Comparison of ENCODE assay signal across 11 cellular contexts in the genomic region with DNA sequence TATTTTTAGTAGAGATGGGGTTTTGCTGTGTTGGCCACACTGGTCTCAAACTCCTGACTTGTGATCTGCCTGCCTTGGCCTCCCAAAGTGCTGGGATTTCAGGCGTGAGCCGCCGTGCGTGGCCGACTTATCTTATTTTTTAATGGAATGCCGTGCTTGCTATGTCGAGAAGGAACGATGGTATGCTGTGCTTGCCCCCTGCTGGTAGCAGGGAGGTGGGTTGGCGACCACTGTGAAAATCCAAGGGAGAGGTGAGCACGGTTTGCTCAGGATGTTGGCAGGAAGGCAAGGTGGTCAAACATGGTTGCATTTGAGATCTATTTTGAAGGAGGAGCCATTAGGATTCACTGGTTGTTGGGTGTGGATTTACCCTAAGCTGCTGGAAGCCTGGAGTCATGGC. TPM values are rescaled to one million over a fixed set of nuclear protein-coding genes. Genes with fewer than 3 reads are reported as not detected.
DNase-seq lines count a peak whose midpoint lies in the region; ATAC-seq and TF ChIP-seq lines count a peak whose summit lies in the region.
"Had no signal": no experiment of that assay in that cellular context is flagged by ENCODE, and none has a peak within 500 bp of the region (broad histone marks: within the 10 kb centered on the region; RNA-seq: fewer than 3 reads in every experiment).

No MANE protein-coding gene starts in this region.

- H3K4me2 ChIP-seq in hepatocyte, result no peak overlapping the region

- peak; percentile 76 for ATAC-seq in SK-N-SH treated with all-trans-retinoic acid at 6 μM for 48 hours
- ATAC-seq: natural killer cell treated with Interleukin-12 subunit alpha and Interleukin-12 subunit beta and Interleukin-15 and Interleukin-18, amount 100 ng/mL, for 72 hours had no signal

- CTCF ChIA-PET in AG04449 (lab: Yijun Ruan, JAX), result interaction anchor here (0.6 to 3.7 kb wide), 4 partner anchors 9 to 127 kb away, joined by 3 to 37 read pairs (median 4); no protein-coding TSS in a partner anchor

- DNase-seq in AG04449 (ENCODE audit: low read depth, low spot score) (no peak), GM12864 (ENCODE audit: low read depth) (no peak), hepatocyte (ENCODE audit: low spot score) (no peak), suprapubic skin (ENCODE audit: low spot score in 2 of 2) (no peak), mucosa of gallbladder (ENCODE audit: low spot score) (no peak), NCI-H1436 (lab: John Stamatoyannopoulos, UW) (no peak)
- DNase-seq in activated T-helper 2 cell treated with anti-CD3 and anti-CD28 coated beads, Interferon-gamma antibody, Interleukin-2, Interleukin-4, amounts not matched to agents 10 μg/mL and 5 μg/mL and 100 μg/mL, durations not matched to agents 14 hours and 24 hours and 36 hours (ENCODE audit: low spot score), result no peak
- DNase-seq: NCI-H345 had no signal

- no peaks in the 10 kb centered on the region for H4K20me1 ChIP-seq in hepatocyte (ENCODE audit: insufficient read depth, poor library complexity, severe bottlenecking)

- no peaks in the 10 kb centered on the region for H3K79me2 ChIP-seq in hepatocyte

- TF ChIP-seq POLR2A in suprapubic skin (IDR thresholded peaks at IDR 0.05), result no peak

- no peaks in the 10 kb centered on the region for H3K9me2 ChIP-seq in hepatocyte (replicated peaks; ENCODE audit: insufficient read depth)

- no peaks in the 10 kb centered on the region for H3K9me3 ChIP-seq in hepatocyte (ENCODE audit: low read depth)
- no peaks in the 10 kb centered on the region for H3K9me3 ChIP-seq in suprapubic skin

- H3K4me1 ChIP-seq in hepatocyte (ENCODE audit: insufficient read depth) (peaks cover 6% of the 10 kb centered on the region), suprapubic skin (no peaks in the 10 kb centered on the region)

- H2AFZ ChIP-seq in hepatocyte, result no peak overlapping the region

- no peaks in the 10 kb centered on the region for H3K36me3 Mint-ChIP-seq in activated T-helper 2 cell treated with anti-CD3 and anti-CD28 coated beads, Interferon-gamma antibody, Interleukin-2, Interleukin-4, amounts not matched to agents 10 μg/mL and 5 μg/mL and 100 μg/mL, durations not matched to agents 14 hours and 24 hours and 36 hours (ENCODE audit: low read depth)
- H3K36me3 Mint-ChIP-seq: natural killer cell treated with Interleukin-12 subunit alpha and Interleukin-12 subunit beta and Interleukin-15 and Interleukin-18, amount 100 ng/mL, for 72 hours had no signal

- H3K4me1 Mint-ChIP-seq in activated T-helper 2 cell treated with anti-CD3 and anti-CD28 coated beads, Interferon-gamma antibody, Interleukin-2, Interleukin-4, amounts not matched to agents 10 μg/mL and 5 μg/mL and 100 μg/mL, durations not matched to agents 14 hours and 24 hours and 36 hours (ENCODE audit: low read depth), result no peaks in the 10 kb centered on the region

- H3K36me3 ChIP-seq in hepatocyte (replicated peaks; ENCODE audit: insufficient read depth, low read depth) (no peaks in the 10 kb centered on the region), suprapubic skin (no peaks in the 10 kb centered on the region)

- TF ChIP-seq CTCF in AG04449 (IDR thresholded peaks at IDR 0.05; ENCODE audit: insufficient read depth, low read length, missing control alignments) (peak; percentile 44), GM12864 (IDR thresholded peaks at IDR 0.05; ENCODE audit: low read depth, low read length, missing control alignments) (peak; percentile 55), hepatocyte (IDR thresholded peaks at IDR 0.05; ENCODE audit: poor library complexity) (peak; percentile 35), suprapubic skin (IDR thresholded peaks at IDR 0.05) (peak in 1 of 2 donors; percentile 29)

- H3K4me3 Mint-ChIP-seq in activated T-helper 2 cell treated with anti-CD3 and anti-CD28 coated beads, Interferon-gamma antibody, Interleukin-2, Interleukin-4, amounts not matched to agents 10 μg/mL and 5 μg/mL and 100 μg/mL, durations not matched to agents 14 hours and 24 hours and 36 hours (ENCODE audit: low read depth), result no peak overlapping the region
- H3K4me3 Mint-ChIP-seq: natural killer cell treated with Interleukin-12 subunit alpha and Interleukin-12 subunit beta and Interleukin-15 and Interleukin-18, amount 100 ng/mL, for 72 hours had no signal

- 56% methylated on average over 10 of the region's 10 CpGs for WGBS in hepatocyte (ENCODE audit: low lambda C conversion rate, missing lambda C conversion rate)
- 70% methylated on average over 10 of the region's 10 CpGs for WGBS in suprapubic skin

- H3K27ac Mint-ChIP-seq in activated T-helper 2 cell treated with anti-CD3 and anti-CD28 coated beads, Interferon-gamma antibody, Interleukin-2, Interleukin-4, amounts not matched to agents 10 μg/mL and 5 μg/mL and 100 μg/mL, durations not matched to agents 14 hours and 24 hours and 36 hours, result no peak overlapping the region
- H3K27ac Mint-ChIP-seq: natural killer cell treated with Interleukin-12 subunit alpha and Interleukin-12 subunit beta and Interleukin-15 and Interleukin-18, amount 100 ng/mL, for 72 hours had no signal

- H3K27me3 Mint-ChIP-seq in activated T-helper 2 cell treated with anti-CD3 and anti-CD28 coated beads, Interferon-gamma antibody, Interleukin-2, Interleukin-4, amounts not matched to agents 10 μg/mL and 5 μg/mL and 100 μg/mL, durations not matched to agents 14 hours and 24 hours and 36 hours (ENCODE audit: low read depth), result peaks cover 2% of the 10 kb centered on the region

- no peaks in the 10 kb centered on the region for H3K27me3 ChIP-seq in hepatocyte
- no peaks in the 10 kb centered on the region for H3K27me3 ChIP-seq in suprapubic skin

- H3K27ac ChIP-seq in hepatocyte (no peak overlapping the region), suprapubic skin (no peak overlapping the region)

- POLR2A ChIA-PET in AG04449 (lab: Yijun Ruan, JAX), result no interaction called here

- no peaks in the 10 kb centered on the region for H3K9me3 Mint-ChIP-seq in activated T-helper 2 cell treated with anti-CD3 and anti-CD28 coated beads, Interferon-gamma antibody, Interleukin-2, Interleukin-4, amounts not matched to agents 10 μg/mL and 5 μg/mL and 100 μg/mL, durations not matched to agents 14 hours and 24 hours and 36 hours
- H3K9me3 Mint-ChIP-seq: natural killer cell treated with Interleukin-12 subunit alpha and Interleukin-12 subunit beta and Interleukin-15 and Interleukin-18, amount 100 ng/mL, for 72 hours had no signal

- intact Hi-C loops in activated T-helper 2 cell treated with anti-CD3 and anti-CD28 coated beads, Interferon-gamma antibody, Interleukin-2, Interleukin-4, amounts not matched to agents 10 μg/mL and 5 μg/mL and 100 μg/mL, durations not matched to agents 14 hours and 24 hours and 36 hours (cut with micrococcal nuclease), result no loop called here

- no peak overlapping the region for H3K4me3 ChIP-seq in AG04449 (ENCODE audit: low read depth, low read length)
- no peak overlapping the region for H3K4me3 ChIP-seq in GM12864 (ENCODE audit: low read depth, low read length)
- H3K4me3 ChIP-seq in hepatocyte, result no peak overlapping the region
- H3K4me3 ChIP-seq in suprapubic skin, result no peak overlapping the region

- no peak for TF ChIP-seq EP300 in suprapubic skin (IDR thresholded peaks at IDR 0.05)

TF ChIP-seq in SK-N-SH treated with all-trans-retinoic acid at 6 μM for 48 hours, 23 proteins besides CTCF, POLR2A, EP300 and RAD21 (continues in another document):
- TF ChIP-seq BACH2 (CRISPR knock-in tag; IDR thresholded peaks at IDR 0.05; ENCODE audit: borderline replicate concordance) (no peak), TOX (CRISPR knock-in tag; IDR thresholded peaks at IDR 0.05; ENCODE audit: borderline replicate concordance) (no peak), CSDC2 (CRISPR knock-in tag; IDR thresholded peaks at IDR 0.05) (no peak), CREB5 (CRISPR knock-in tag; IDR thresholded peaks at IDR 0.05; ENCODE audit: low read depth) (no peak), ZNF8 (CRISPR knock-in tag; IDR thresholded peaks at IDR 0.05) (no peak), TCF4 (CRISPR knock-in tag; IDR thresholded peaks at IDR 0.05; ENCODE audit: borderline replicate concordance) (no peak), SNAI2 (CRISPR knock-in tag; IDR thresholded peaks at IDR 0.05) (no peak)

RNA-seq across cellular contexts. Expression of gene RCC2, which starts 45.8 kb away (rescaled TPM):
- total RNA-seq in hepatocyte, result 42.1 and 56.9 TPM in 2 replicates
- 22.5 and 25.1 TPM in 2 replicates for polyA plus RNA-seq in hepatocyte
- 10 to 100 TPM; 68.7 to 86.3 (median 74.5) TPM for total RNA-seq in suprapubic skin
- 202 and 203 TPM in 2 replicates for total RNA-seq in activated T-helper 2 cell treated with anti-CD3 and anti-CD28 coated beads, Interferon-gamma antibody, Interleukin-2, Interleukin-4, amounts not matched to agents 10 μg/mL and 5 μg/mL and 100 μg/mL, durations not matched to agents 14 hours and 24 hours and 36 hours
- total RNA-seq in mucosa of gallbladder, result 67.6 TPM

RNA-seq across cellular contexts. Expression of gene ARHGEF10L, which starts 54.2 kb away (rescaled TPM):
- 33.0 and 48.3 TPM in 2 replicates for total RNA-seq in hepatocyte
- polyA plus RNA-seq in hepatocyte, result 40.4 and 48.2 TPM in 2 replicates
- total RNA-seq in suprapubic skin, result 100 to 1,000 TPM in 1 of 4 donors, 10 to 100 TPM in 3; 65.0 to 136 (median 94.1) TPM
- total RNA-seq in activated T-helper 2 cell treated with anti-CD3 and anti-CD28 coated beads, Interferon-gamma antibody, Interleukin-2, Interleukin-4, amounts not matched to agents 10 μg/mL and 5 μg/mL and 100 μg/mL, durations not matched to agents 14 hours and 24 hours and 36 hours, result 0.05 TPM in 1 of 2 replicates, not detected in the other
- 53.0 TPM for total RNA-seq in mucosa of gallbladder
- total RNA-seq: activated CD8-positive, alpha-beta memory T cell treated with anti-CD3 and anti-CD28 coated beads for 36 hours; natural killer cell treated with Interleukin-12 subunit alpha and Interleukin-12 subunit beta and Interleukin-15 and Interleukin-18, amount 100 ng/mL, for 72 hours had no signal

Comparison
In these comparisons a context has a peak if more than half of its experiments do, and no peak if none do; other contexts are left out.
1. RNA of gene ARHGEF10L, which starts 54.2 kb away (total RNA-seq): 65.0 to 136 TPM in suprapubic skin, 53.0 TPM in mucosa of gallbladder (single experiment) and 33.0 to 48.3 TPM in hepatocyte; 0.05 TPM in activated T-helper 2 cell treated with anti-CD3 and anti-CD28 coated beads, Interferon-gamma antibody, Interleukin-2, Interleukin-4, amounts not matched to agents 10 μg/mL and 5 μg/mL and 100 μg/mL, durations not matched to agents 14 hours and 24 hours and 36 hours; every median in the first group is over 10 times any median in the second.